Comparison of ENCODE assay signal across 1 cellular context in the genomic region with DNA sequence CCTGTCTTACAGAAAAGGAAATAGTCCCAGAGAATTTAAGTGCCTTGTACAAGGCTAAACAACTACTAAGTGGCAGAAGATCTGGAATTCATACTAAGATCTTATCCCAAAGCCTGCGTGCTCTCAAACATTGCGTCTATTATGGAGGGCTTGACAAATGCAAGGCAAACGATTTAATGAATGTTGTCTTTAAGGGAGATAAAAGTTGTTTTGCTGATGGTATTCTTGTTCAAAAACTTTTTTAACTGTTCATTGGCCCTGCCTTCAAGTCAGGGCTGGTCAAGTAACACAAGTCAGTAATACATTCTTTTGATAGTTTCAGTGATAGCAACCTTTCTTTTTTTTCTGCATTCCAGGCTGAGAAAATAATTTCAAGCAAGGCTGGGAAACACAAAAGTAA.
TF ChIP-seq lines count a peak whose summit lies in the region.

No MANE protein-coding gene starts in this region.

TF ChIP-seq in SK-N-SH treated with all-trans-retinoic acid at 6 μM for 48 hours, 23 proteins besides CTCF, POLR2A, EP300 and RAD21 (continued from another document):
- TF ChIP-seq, protein P1, sequence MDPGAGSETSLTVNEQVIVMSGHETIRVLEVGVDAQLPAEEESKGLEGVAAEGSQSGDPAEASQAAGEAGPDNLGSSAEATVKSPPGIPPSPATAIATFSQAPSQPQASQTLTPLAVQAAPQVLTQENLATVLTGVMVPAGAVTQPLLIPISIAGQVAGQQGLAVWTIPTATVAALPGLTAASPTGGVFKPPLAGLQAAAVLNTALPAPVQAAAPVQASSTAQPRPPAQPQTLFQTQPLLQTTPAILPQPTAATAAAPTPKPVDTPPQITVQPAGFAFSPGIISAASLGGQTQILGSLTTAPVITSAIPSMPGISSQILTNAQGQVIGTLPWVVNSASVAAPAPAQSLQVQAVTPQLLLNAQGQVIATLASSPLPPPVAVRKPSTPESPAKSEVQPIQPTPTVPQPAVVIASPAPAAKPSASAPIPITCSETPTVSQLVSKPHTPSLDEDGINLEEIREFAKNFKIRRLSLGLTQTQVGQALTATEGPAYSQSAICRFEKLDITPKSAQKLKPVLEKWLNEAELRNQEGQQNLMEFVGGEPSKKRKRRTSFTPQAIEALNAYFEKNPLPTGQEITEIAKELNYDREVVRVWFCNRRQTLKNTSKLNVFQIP (CRISPR knock-in tag; IDR thresholded peaks at IDR 0.05; ENCODE audit: borderline replicate concordance, low read depth) = no peak
- TF ChIP-seq, protein P2, sequence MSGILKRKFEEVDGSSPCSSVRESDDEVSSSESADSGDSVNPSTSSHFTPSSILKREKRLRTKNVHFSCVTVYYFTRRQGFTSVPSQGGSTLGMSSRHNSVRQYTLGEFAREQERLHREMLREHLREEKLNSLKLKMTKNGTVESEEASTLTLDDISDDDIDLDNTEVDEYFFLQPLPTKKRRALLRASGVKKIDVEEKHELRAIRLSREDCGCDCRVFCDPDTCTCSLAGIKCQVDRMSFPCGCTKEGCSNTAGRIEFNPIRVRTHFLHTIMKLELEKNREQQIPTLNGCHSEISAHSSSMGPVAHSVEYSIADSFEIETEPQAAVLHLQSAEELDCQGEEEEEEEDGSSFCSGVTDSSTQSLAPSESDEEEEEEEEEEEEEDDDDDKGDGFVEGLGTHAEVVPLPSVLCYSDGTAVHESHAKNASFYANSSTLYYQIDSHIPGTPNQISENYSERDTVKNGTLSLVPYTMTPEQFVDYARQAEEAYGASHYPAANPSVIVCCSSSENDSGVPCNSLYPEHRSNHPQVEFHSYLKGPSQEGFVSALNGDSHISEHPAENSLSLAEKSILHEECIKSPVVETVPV (CRISPR knock-in tag; IDR thresholded peaks at IDR 0.05) = no peak
- TF ChIP-seq ESRRG (CRISPR knock-in tag; IDR thresholded peaks at IDR 0.05) (no peak), ZNF8 (CRISPR knock-in tag; IDR thresholded peaks at IDR 0.05) (no peak)
